ENCODE assay signal across 8 cellular contexts in genomic region chr6:127267742-127268588, GRCh38. TPM values are rescaled to one million over a fixed set of nuclear protein-coding genes. Genes with fewer than 3 reads are reported as not detected.
A peak's percentile ranks its signal among the peaks of the same experiment; 100 is the strongest.
DNase-seq lines count a peak whose midpoint lies in the region; ATAC-seq and TF ChIP-seq lines count a peak whose summit lies in the region.

No MANE protein-coding gene starts in this region.

- peak overlapping the region; percentile 92 for H3K4me3 ChIP-seq in AG04449 (ENCODE audit: low read depth, low read length)
- peak overlapping the region; percentile 92 to 97 for H3K4me3 ChIP-seq in esophagus (ENCODE audit: low read depth in 1 of 2, low read length in 2 of 2)
- peak overlapping the region; percentile 74 for H3K4me3 ChIP-seq in parathyroid adenoma (ENCODE audit: low read depth, low read length)

- peak overlapping the region; percentile 93 for H3K4me2 ChIP-seq in parathyroid adenoma (ENCODE audit: low read length)

- peak overlapping the region; percentile 97 for H2AFZ ChIP-seq in parathyroid adenoma

- no peaks in the 10 kb centered on the region for H3K4me1 ChIP-seq in esophagus (ENCODE audit: control insufficient read depth in 2 of 2, insufficient read depth in 2 of 2, low read length in 1 of 2)
- H3K4me1 ChIP-seq in parathyroid adenoma, result peaks cover 13% of the 10 kb centered on the region

- no peaks in the 10 kb centered on the region for H3K27me3 ChIP-seq in esophagus (ENCODE audit: control insufficient read depth in 1 of 2, insufficient read depth in 2 of 2, low read length in 2 of 2)
- H3K27me3 ChIP-seq in parathyroid adenoma (ENCODE audit: control insufficient read depth, insufficient read depth, low read length), result no peaks in the 10 kb centered on the region

- POLR2A ChIA-PET in AG04449 (lab: Yijun Ruan, JAX), result interaction anchor here (0.6 to 1.8 kb wide), 2 partner anchors 38 to 248 kb away, joined by 3 to 9 read pairs; no protein-coding TSS in a partner anchor

- CTCF ChIA-PET in AG04449 (lab: Yijun Ruan, JAX), result interaction anchor here (1.5 to 3.0 kb wide), 6 partner anchors 16 to 271 kb away, joined by 3 to 13 read pairs (median 8); no protein-coding TSS in a partner anchor

- ATAC-seq in GM21447 (IDR thresholded peaks at IDR 0.05; ENCODE audit: unreplicated experiment) (peak; percentile 3), GM18909 (IDR thresholded peaks at IDR 0.05; ENCODE audit: poor library complexity, unreplicated experiment) (no peak)

- peaks cover 27% of the 10 kb centered on the region for H3K79me2 ChIP-seq in parathyroid adenoma

- peak overlapping the region; percentile 98 for H3K9ac ChIP-seq in parathyroid adenoma

- 2 to 3% methylated on average over 13 of the region's 13 CpGs for WGBS in esophagus, 2 donors

- H3K36me3 ChIP-seq in esophagus (ENCODE audit: control insufficient read depth in 2 of 2, insufficient read depth in 2 of 2, low read length in 1 of 2) (no peaks in the 10 kb centered on the region), parathyroid adenoma (ENCODE audit: control insufficient read depth, insufficient read depth, low read length) (no peaks in the 10 kb centered on the region)

- H3K9me3 ChIP-seq in esophagus (ENCODE audit: control insufficient read depth in 2 of 2, insufficient read depth in 1 of 2, low read depth in 1 of 2, low read length in 1 of 2) (no peaks in the 10 kb centered on the region), parathyroid adenoma (ENCODE audit: control insufficient read depth, low read length) (no peaks in the 10 kb centered on the region)

- DNase-seq in AG04449 (ENCODE audit: low read depth, low spot score) (no peak), RKO (ENCODE audit: low spot score) (peak; percentile 34), NCI-H2171 treated with DMSO at 0.1 percent for 48 hours (lab: John Stamatoyannopoulos, UW) (no peak), SIG-M5 (lab: John Stamatoyannopoulos, UW) (no peak)

- TF ChIP-seq CTCF in AG04449 (IDR thresholded peaks at IDR 0.05; ENCODE audit: insufficient read depth, low read length, missing control alignments) (no peak), parathyroid adenoma (IDR thresholded peaks at IDR 0.05) (no peak)

- peak overlapping the region; percentile 100 for H3K27ac ChIP-seq in esophagus (ENCODE audit: low read depth in 2 of 2, low read length in 1 of 2)
- H3K27ac ChIP-seq in parathyroid adenoma, result peak overlapping the region; percentile 99

RNA-seq across cellular contexts. Expression of gene RNF146, which starts 1.3 kb away (rescaled TPM):
- polyA plus RNA-seq in esophagus, result 10 to 100 TPM; 16.1 to 17.9 TPM
